18 cellular contexts compared by ENCODE assay signal in genomic region chr20:152131-152530, GRCh38. TPM values are rescaled to one million over a fixed set of nuclear protein-coding genes. Genes with fewer than 3 reads are reported as not detected.
DNase-seq lines count a peak whose midpoint lies in the region; FAIRE-seq lines count a peak whose summit lies in the region.
"Had no signal": no experiment of that assay in that cellular context is flagged by ENCODE, and none has a peak within 500 bp of the region (broad histone marks: within the 10 kb centered on the region; RNA-seq: fewer than 3 reads in every experiment).

No MANE protein-coding gene starts in this region.

- no peak for FAIRE-seq in frontal cortex (lab: Jason Lieb, UNC)
- FAIRE-seq: G401.6, GM12892, H54 had no signal

- DNase-seq in COLO829 (ENCODE audit: low spot score) (peak; percentile 32), globus pallidus (ENCODE audit: low spot score) (peak; percentile 11), retina (peak; percentile 63), cerebellar cortex (ENCODE audit: low spot score) (no peak), frontal cortex (ENCODE audit: low spot score in 2 of 2) (no peak), NCI-H2196 treated with DMSO at 0.1 percent for 48 hours (lab: John Stamatoyannopoulos, UW; ENCODE audit: unreplicated experiment) (no peak)
- DNase-seq: 8988T; C1 segment of cervical spinal cord; Caco-2; CD4-positive, alpha-beta memory T cell; DMS153; DND-41; GOT3; HFFc6 had no signal

RNA-seq across cellular contexts. Expression of gene DEFB127, which starts 5.1 kb away (rescaled TPM):
- total RNA-seq in frontal cortex = not detected
- total RNA-seq: A673; Caco-2; CD4-positive, alpha-beta memory T cell; HFFc6 had no signal

RNA-seq across cellular contexts. Expression of gene DEFB126, which starts 9.7 kb away (rescaled TPM):
- total RNA-seq in frontal cortex = not detected
- total RNA-seq: A673; Caco-2; CD4-positive, alpha-beta memory T cell; HFFc6 had no signal

RNA-seq across cellular contexts. Expression of gene DEFB128, which starts 37.4 kb away (rescaled TPM):
- not detected for total RNA-seq in frontal cortex
- total RNA-seq: A673; Caco-2; CD4-positive, alpha-beta memory T cell; HFFc6 had no signal

Comparison
In these comparisons a context has a peak if more than half of its experiments do, and no peak if none do; other contexts are left out.
1. DNase-seq: peak in COLO829 (single experiment), globus pallidus (single experiment) and retina (single experiment); none in cerebellar cortex (single experiment), frontal cortex (0 of 2) and NCI-H2196 treated with DMSO at 0.1 percent for 48 hours (single experiment).